Comparison of ENCODE assay signal across 28 cellular contexts in the genomic region with DNA sequence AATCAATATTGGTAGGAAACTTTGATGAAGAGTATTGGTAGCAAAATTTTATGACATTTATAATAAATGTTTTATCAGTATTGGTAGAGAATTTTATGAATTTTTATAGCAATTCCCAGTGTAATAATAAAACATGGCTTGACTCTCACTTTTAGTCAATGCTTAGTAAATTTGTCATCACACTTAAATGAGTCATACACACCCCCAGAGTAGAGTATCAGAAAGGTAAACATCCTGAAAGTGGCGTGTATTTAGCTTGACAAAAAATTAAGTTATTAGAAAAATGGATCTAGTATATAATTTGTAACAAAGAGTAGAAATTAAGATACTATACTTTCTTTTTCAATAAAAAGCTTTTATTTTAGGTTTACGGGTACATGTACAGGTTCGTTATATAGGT. TPM values are rescaled to one million over a fixed set of nuclear protein-coding genes. Genes with fewer than 3 reads are reported as not detected.
"Had no signal": no experiment of that assay in that cellular context is flagged by ENCODE, and none has a peak within 500 bp of the region (broad histone marks: within the 10 kb centered on the region; RNA-seq: fewer than 3 reads in every experiment).

No MANE protein-coding gene starts in this region.

- FAIRE-seq: urothelium cell line had no signal

- H3K4me3 ChIP-seq: lung, right atrium auricular region, tibial nerve had no signal

- H3K9me3 Mint-ChIP-seq: endodermal cell had no signal

- H3K27ac ChIP-seq: right atrium auricular region, tibial nerve had no signal

- H3K4me3 Mint-ChIP-seq: activated CD4-positive, alpha-beta memory T cell treated with anti-CD3 and anti-CD28 coated beads, Interleukin-2, amount 10 ng/mL, durations not matched to agents 7 days and 5 days; activated CD8-positive, alpha-beta memory T cell treated with anti-CD3 and anti-CD28 coated beads, Interleukin-2, amount 10 ng/mL, durations not matched to agents 7 days and 5 days; activated naive CD8-positive, alpha-beta T cell treated with anti-CD3 and anti-CD28 coated beads, Interleukin-2, amount 10 ng/mL, durations not matched to agents 7 days and 5 days; endodermal cell had no signal

- H3K36me3 ChIP-seq: right atrium auricular region, tibial nerve had no signal

- H3K27me3 ChIP-seq: right atrium auricular region, tibial nerve had no signal

- H3K27ac Mint-ChIP-seq: activated CD4-positive, alpha-beta memory T cell treated with anti-CD3 and anti-CD28 coated beads, Interleukin-2, amount 10 ng/mL, durations not matched to agents 7 days and 5 days; activated CD8-positive, alpha-beta memory T cell treated with anti-CD3 and anti-CD28 coated beads, Interleukin-2, amount 10 ng/mL, durations not matched to agents 7 days and 5 days; activated naive CD8-positive, alpha-beta T cell treated with anti-CD3 and anti-CD28 coated beads, Interleukin-2, amount 10 ng/mL, durations not matched to agents 7 days and 5 days; activated T-helper 2 cell treated with anti-CD3 and anti-CD28 coated beads, Interferon-gamma antibody, Interleukin-2, Interleukin-4, amounts not matched to agents 10 μg/mL and 5 μg/mL and 100 μg/mL, durations not matched to agents 14 hours and 24 hours and 36 hours; endodermal cell had no signal

- ATAC-seq: activated CD8-positive, alpha-beta memory T cell treated with anti-CD3 and anti-CD28 coated beads, Interleukin-2, amount 10 ng/mL, durations not matched to agents 7 days and 5 days; left lobe of liver had no signal

- H3K4me1 ChIP-seq: right atrium auricular region, tibial nerve had no signal

- H3K27me3 Mint-ChIP-seq: activated CD8-positive, alpha-beta memory T cell treated with anti-CD3 and anti-CD28 coated beads, Interleukin-2, amount 10 ng/mL, durations not matched to agents 7 days and 5 days; activated naive CD8-positive, alpha-beta T cell treated with anti-CD3 and anti-CD28 coated beads, Interleukin-2, amount 10 ng/mL, durations not matched to agents 7 days and 5 days had no signal

- DNase-seq: activated CD4-positive, alpha-beta memory T cell treated with anti-CD3 and anti-CD28 coated beads, Interleukin-2, amount 10 ng/mL, durations not matched to agents 7 days and 5 days; activated CD4-positive, alpha-beta T cell treated with anti-CD3 and anti-CD28 coated beads for 4 hours; activated CD8-positive, alpha-beta memory T cell treated with anti-CD3 and anti-CD28 coated beads, Interleukin-2, amount 10 ng/mL, durations not matched to agents 7 days and 5 days; activated naive CD4-positive, alpha-beta T cell treated with Interleukin-2 at 50 U/mL for 16 hours; activated naive CD8-positive, alpha-beta T cell treated with anti-CD3 and anti-CD28 coated beads, Interleukin-2, amount 10 ng/mL, durations not matched to agents 7 days and 5 days; activated T-cell treated with anti-CD3 and anti-CD28 coated beads, Interleukin-2, amount 50 U/mL, for 1 hour; amygdala; caudate nucleus; endodermal cell; erythroblast; foreskin melanocyte; glutamatergic neuron; hypothalamus; islet precursor cell; midbrain; stimulated activated CD4-positive, alpha-beta T cell treated with anti-CD3 and anti-CD28 coated beads, Interleukin-12 subunit alpha, Interleukin-12 subunit beta, amount 100 ng/mL, for 4 hours; stimulated activated CD4-positive, alpha-beta T cell treated with anti-CD3 and anti-CD28 coated beads, Interleukin-2, amount 100 ng/mL, for 24 hours; stimulated activated naive CD4-positive, alpha-beta T cell treated with Interleukin-2 at 50 U/mL for 16 hours had no signal

- H3K9me3 ChIP-seq: right atrium auricular region had no signal

- H3K4me1 Mint-ChIP-seq: activated CD8-positive, alpha-beta memory T cell treated with anti-CD3 and anti-CD28 coated beads, Interleukin-2, amount 10 ng/mL, durations not matched to agents 7 days and 5 days; activated naive CD8-positive, alpha-beta T cell treated with anti-CD3 and anti-CD28 coated beads, Interleukin-2, amount 10 ng/mL, durations not matched to agents 7 days and 5 days had no signal

RNA-seq across cellular contexts. Expression of gene MS4A3, which starts 2.6 kb away (rescaled TPM):
- total RNA-seq: activated CD4-positive, alpha-beta memory T cell treated with anti-CD3 and anti-CD28 coated beads, Interleukin-2, amount 10 ng/mL, durations not matched to agents 7 days and 5 days; activated CD8-positive, alpha-beta memory T cell treated with anti-CD3 and anti-CD28 coated beads, Interleukin-2, amount 10 ng/mL, durations not matched to agents 7 days and 5 days; activated naive CD8-positive, alpha-beta T cell treated with anti-CD3 and anti-CD28 coated beads, Interleukin-2, amount 10 ng/mL, durations not matched to agents 7 days and 5 days; activated T-helper 2 cell treated with anti-CD3 and anti-CD28 coated beads, Interferon-gamma antibody, Interleukin-2, Interleukin-4, amounts not matched to agents 10 μg/mL and 5 μg/mL and 100 μg/mL, durations not matched to agents 14 hours and 24 hours and 36 hours; endodermal cell; omental fat pad; posterior vena cava; right atrium auricular region; T-helper 2 cell treated with Interferon-gamma antibody and Interleukin-4, amounts not matched to agents 100 ng/mL and 5 ng/mL, for 36 hours; tibial nerve had no signal
- polyA plus RNA-seq: neural cell had no signal

RNA-seq across cellular contexts. Expression of gene OOSP2, which starts 18.8 kb away (rescaled TPM):
- total RNA-seq: activated CD4-positive, alpha-beta memory T cell treated with anti-CD3 and anti-CD28 coated beads, Interleukin-2, amount 10 ng/mL, durations not matched to agents 7 days and 5 days; activated CD8-positive, alpha-beta memory T cell treated with anti-CD3 and anti-CD28 coated beads, Interleukin-2, amount 10 ng/mL, durations not matched to agents 7 days and 5 days; activated naive CD8-positive, alpha-beta T cell treated with anti-CD3 and anti-CD28 coated beads, Interleukin-2, amount 10 ng/mL, durations not matched to agents 7 days and 5 days; activated T-helper 2 cell treated with anti-CD3 and anti-CD28 coated beads, Interferon-gamma antibody, Interleukin-2, Interleukin-4, amounts not matched to agents 10 μg/mL and 5 μg/mL and 100 μg/mL, durations not matched to agents 14 hours and 24 hours and 36 hours; endodermal cell; left lobe of liver; lung; omental fat pad; posterior vena cava; right atrium auricular region; T-helper 2 cell treated with Interferon-gamma antibody and Interleukin-4, amounts not matched to agents 100 ng/mL and 5 ng/mL, for 36 hours; tibial nerve had no signal
- polyA plus RNA-seq: lung, neural cell had no signal

RNA-seq across cellular contexts. Expression of gene MS4A2, which starts 29.4 kb away (rescaled TPM):
- total RNA-seq: activated CD4-positive, alpha-beta memory T cell treated with anti-CD3 and anti-CD28 coated beads, Interleukin-2, amount 10 ng/mL, durations not matched to agents 7 days and 5 days; activated CD8-positive, alpha-beta memory T cell treated with anti-CD3 and anti-CD28 coated beads, Interleukin-2, amount 10 ng/mL, durations not matched to agents 7 days and 5 days; activated naive CD8-positive, alpha-beta T cell treated with anti-CD3 and anti-CD28 coated beads, Interleukin-2, amount 10 ng/mL, durations not matched to agents 7 days and 5 days; activated T-helper 2 cell treated with anti-CD3 and anti-CD28 coated beads, Interferon-gamma antibody, Interleukin-2, Interleukin-4, amounts not matched to agents 10 μg/mL and 5 μg/mL and 100 μg/mL, durations not matched to agents 14 hours and 24 hours and 36 hours; endodermal cell; T-helper 2 cell treated with Interferon-gamma antibody and Interleukin-4, amounts not matched to agents 100 ng/mL and 5 ng/mL, for 36 hours had no signal
- polyA plus RNA-seq: neural cell had no signal

RNA-seq across cellular contexts. Expression of gene OOSP4B, which starts 42.1 kb away (rescaled TPM):
- total RNA-seq: activated CD4-positive, alpha-beta memory T cell treated with anti-CD3 and anti-CD28 coated beads, Interleukin-2, amount 10 ng/mL, durations not matched to agents 7 days and 5 days; activated CD8-positive, alpha-beta memory T cell treated with anti-CD3 and anti-CD28 coated beads, Interleukin-2, amount 10 ng/mL, durations not matched to agents 7 days and 5 days; activated naive CD8-positive, alpha-beta T cell treated with anti-CD3 and anti-CD28 coated beads, Interleukin-2, amount 10 ng/mL, durations not matched to agents 7 days and 5 days; activated T-helper 2 cell treated with anti-CD3 and anti-CD28 coated beads, Interferon-gamma antibody, Interleukin-2, Interleukin-4, amounts not matched to agents 10 μg/mL and 5 μg/mL and 100 μg/mL, durations not matched to agents 14 hours and 24 hours and 36 hours; endodermal cell; left lobe of liver; lung; omental fat pad; posterior vena cava; right atrium auricular region; T-helper 2 cell treated with Interferon-gamma antibody and Interleukin-4, amounts not matched to agents 100 ng/mL and 5 ng/mL, for 36 hours; tibial nerve had no signal
- polyA plus RNA-seq: lung, neural cell had no signal
